Comparison of ENCODE assay signal across 18 cellular contexts in the genomic region with DNA sequence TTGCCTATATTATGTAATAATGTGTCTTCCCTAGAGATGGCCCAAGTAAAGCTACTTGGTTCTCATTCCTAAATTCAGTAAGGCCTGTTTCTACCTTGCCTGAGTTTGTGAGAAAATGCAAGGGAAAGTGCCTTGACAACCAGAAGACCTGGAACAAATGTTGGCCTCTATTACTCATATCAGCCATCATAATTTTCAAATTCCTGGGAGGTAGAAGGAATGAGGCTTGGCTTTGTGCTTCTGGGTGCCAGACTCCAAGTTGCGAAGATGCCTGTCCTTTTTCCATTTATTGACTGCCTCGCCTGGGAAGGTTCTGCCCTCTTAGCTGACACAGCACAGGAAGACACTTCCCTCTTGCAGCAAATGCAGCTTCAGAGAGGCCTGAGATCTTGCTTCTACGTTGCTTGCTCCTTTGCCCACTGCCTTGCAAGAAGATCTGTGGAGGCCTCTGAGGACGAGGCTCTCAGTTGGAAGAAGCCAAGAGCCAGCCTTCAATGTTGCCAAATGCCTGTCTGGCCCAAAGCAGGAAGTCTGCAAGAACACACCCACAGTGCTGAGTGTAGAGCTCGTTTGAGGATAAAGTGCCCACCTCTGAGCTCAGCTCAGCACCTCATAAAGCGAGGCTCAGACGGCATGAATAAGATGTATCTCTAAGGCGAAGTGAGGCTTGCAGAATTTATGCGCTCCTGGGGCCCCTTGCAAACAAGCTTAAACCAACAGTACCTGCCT.
DNase-seq lines count a peak whose midpoint lies in the region; ATAC-seq and TF ChIP-seq lines count a peak whose summit lies in the region.
"Had no signal": no experiment of that assay in that cellular context is flagged by ENCODE, and none has a peak within 500 bp of the region (broad histone marks: within the 10 kb centered on the region; RNA-seq: fewer than 3 reads in every experiment).

No MANE protein-coding gene starts in this region.

- no peak overlapping the region for H3K4me3 ChIP-seq in upper lobe of left lung
- H3K4me3 ChIP-seq: HAP-1 had no signal

- TF ChIP-seq POLR2A in upper lobe of left lung (IDR thresholded peaks at IDR 0.05) = no peak

- H3K36me3 Mint-ChIP-seq in activated T-helper 17 cell treated with anti-CD3 and anti-CD28 coated beads, Interleukin-2, amount 50 U/mL, for 72 hours (ENCODE audit: low read depth) = no peaks in the 10 kb centered on the region

- H3K27me3 Mint-ChIP-seq in activated T-helper 17 cell treated with anti-CD3 and anti-CD28 coated beads, Interleukin-2, amount 50 U/mL, for 72 hours = peaks cover 20% of the 10 kb centered on the region

- H3K4me1 ChIP-seq in foreskin keratinocyte = peaks cover 15% of the 10 kb centered on the region
- peaks cover 14 to 33% (median 18%) of the 10 kb centered on the region in 4 donors for H3K4me1 ChIP-seq in upper lobe of left lung
- H3K4me1 ChIP-seq: HAP-1 had no signal

- no peaks in the 10 kb centered on the region for H3K36me3 ChIP-seq in upper lobe of left lung
- H3K36me3 ChIP-seq: HAP-1 had no signal

- TF ChIP-seq EP300 in upper lobe of left lung (IDR thresholded peaks at IDR 0.05) = no peak

- no peak overlapping the region for H3K27ac Mint-ChIP-seq in activated T-helper 17 cell treated with anti-CD3 and anti-CD28 coated beads, Interleukin-2, amount 50 U/mL, for 72 hours
- H3K27ac Mint-ChIP-seq: activated T-helper 2 cell treated with anti-CD3 and anti-CD28 coated beads, Interferon-gamma antibody, Interleukin-2, Interleukin-4, amounts not matched to agents 10 μg/mL and 5 μg/mL and 100 μg/mL, durations not matched to agents 14 hours and 24 hours and 36 hours; T-helper 1 cell treated with Interleukin-12 subunit alpha and Interleukin-12 subunit beta and Interleukin-4 antibody, amounts not matched to agents 30 μg/mL and 1 μg/mL, for 36 hours had no signal

- H3K9me3 Mint-ChIP-seq in activated T-helper 17 cell treated with anti-CD3 and anti-CD28 coated beads, Interleukin-2, amount 50 U/mL, for 72 hours = no peaks in the 10 kb centered on the region
- H3K9me3 Mint-ChIP-seq: activated T-helper 2 cell treated with anti-CD3 and anti-CD28 coated beads, Interferon-gamma antibody, Interleukin-2, Interleukin-4, amounts not matched to agents 10 μg/mL and 5 μg/mL and 100 μg/mL, durations not matched to agents 14 hours and 24 hours and 36 hours; nephron progenitor cell; T-helper 1 cell treated with Interleukin-12 subunit alpha and Interleukin-12 subunit beta and Interleukin-4 antibody, amounts not matched to agents 30 μg/mL and 1 μg/mL, for 36 hours had no signal

- H3K4me3 Mint-ChIP-seq in activated T-helper 17 cell treated with anti-CD3 and anti-CD28 coated beads, Interleukin-2, amount 50 U/mL, for 72 hours = no peak overlapping the region
- H3K4me3 Mint-ChIP-seq: nephron progenitor cell; T-helper 1 cell treated with Interleukin-12 subunit alpha and Interleukin-12 subunit beta and Interleukin-4 antibody, amounts not matched to agents 30 μg/mL and 1 μg/mL, for 36 hours had no signal

- no peak overlapping the region for H3K27ac ChIP-seq in foreskin keratinocyte
- peak overlapping the region in 3 of 4 donors; percentile 31 to 48 (median 37) for H3K27ac ChIP-seq in upper lobe of left lung

- H3K4me1 Mint-ChIP-seq in activated T-helper 17 cell treated with anti-CD3 and anti-CD28 coated beads, Interleukin-2, amount 50 U/mL, for 72 hours = no peaks in the 10 kb centered on the region

- peak; percentile 23 for DNase-seq in NCI-H748 (lab: John Stamatoyannopoulos, UW; ENCODE audit: unreplicated experiment)
- DNase-seq in NCI-H748 treated with DMSO at 0.1 percent for 48 hours (lab: John Stamatoyannopoulos, UW) = no peak
- peak in 1 of 2 donors; percentile 48 for DNase-seq in foreskin keratinocyte
- peak; percentile 29 for DNase-seq in mucosa of gallbladder (ENCODE audit: low spot score)
- no peak for DNase-seq in upper lobe of left lung
- DNase-seq in SHP77 treated with DMSO at 0.1 percent for 48 hours (lab: John Stamatoyannopoulos, UW) = no peak
- DNase-seq: activated CD4-positive, alpha-beta T cell treated with anti-CD3 and anti-CD28 coated beads for 4 hours; effector CD8-positive, alpha-beta T cell; kidney glomerular epithelial cell; NCI-H2227 treated with DMSO at 0.1 percent for 48 hours; nephron progenitor cell; stimulated activated CD4-positive, alpha-beta T cell treated with anti-CD3 and anti-CD28 coated beads, Interleukin-12 subunit alpha, Interleukin-12 subunit beta, amount 100 ng/mL, for 4 hours had no signal

- WGBS in upper lobe of left lung, 2 donors = 61 to 66% methylated on average over 9 of the region's 9 CpGs

- no peaks in the 10 kb centered on the region for H3K9me3 ChIP-seq in upper lobe of left lung
- H3K9me3 ChIP-seq: HAP-1 had no signal

- ATAC-seq in foreskin keratinocyte (peak; percentile 44), upper lobe of left lung (ENCODE audit: low FRiP score in 2 of 2) (no peak), GM21526 (IDR thresholded peaks at IDR 0.05; ENCODE audit: low FRiP score, unreplicated experiment) (no peak)
- ATAC-seq in activated T-helper 17 cell treated with anti-CD3 and anti-CD28 coated beads, Interleukin-2, amount 50 U/mL, for 72 hours (replicated peaks) = no peak
- ATAC-seq: Panc1 had no signal

- TF ChIP-seq CTCF in foreskin keratinocyte (conservative IDR thresholded peaks at IDR 0.05) (no peak), upper lobe of left lung (IDR thresholded peaks at IDR 0.05) (no peak)

- H3K27me3 ChIP-seq in foreskin keratinocyte (no peaks in the 10 kb centered on the region), upper lobe of left lung (no peaks in the 10 kb centered on the region)

Comparison
In these comparisons a context has a peak if more than half of its experiments do, and no peak if none do; other contexts are left out.
1. DNase-seq: peak in NCI-H748 (single experiment) and mucosa of gallbladder (single experiment); none in NCI-H748 treated with DMSO at 0.1 percent for 48 hours (single experiment), upper lobe of left lung (0 of 2) and SHP77 treated with DMSO at 0.1 percent for 48 hours (single experiment).